1 cellular context compared by ENCODE assay signal in genomic region chr4:1346781-1347409, GRCh38.
A peak's percentile ranks its signal among the peaks of the same experiment; 100 is the strongest.
TF ChIP-seq lines count a peak whose summit lies in the region.

UVSSA (plus strand) TSS chr4:1347208; CDS start chr4:1348092, 884 bp downstream.

TF ChIP-seq in HepG2, 621 proteins besides CTCF, POLR2A, EP300 and RAD21 (continued from another document and continues in another):
- TF ChIP-seq PLSCR1 (CRISPR knock-in tag; IDR thresholded peaks at IDR 0.05; ENCODE audit: borderline replicate concordance): no peak
- no peak for TF ChIP-seq AHR (CRISPR knock-in tag; IDR thresholded peaks at IDR 0.05)
- TF ChIP-seq THRA (CRISPR knock-in tag; IDR thresholded peaks at IDR 0.05; ENCODE audit: borderline replicate concordance): 0 out of 2 replicates have a peak, but pooled peaks have one; percentile 23
- TF ChIP-seq DMTF1 (CRISPR knock-in tag; IDR thresholded peaks at IDR 0.05): no peak
- no peak for TF ChIP-seq FOXC1 (CRISPR knock-in tag; IDR thresholded peaks at IDR 0.05; ENCODE audit: borderline replicate concordance)
- TF ChIP-seq IKZF4 (CRISPR knock-in tag; IDR thresholded peaks at IDR 0.05; ENCODE audit: borderline replicate concordance, low read depth, not compliant biosample characterization): no peak
- TF ChIP-seq FOXK1 (CRISPR knock-in tag; IDR thresholded peaks at IDR 0.05; ENCODE audit: borderline replicate concordance, low read depth): peak; percentile 66; the same call in 1 of the 2 replicates
- TF ChIP-seq CSRNP2 (CRISPR knock-in tag; conservative IDR thresholded peaks at IDR 0.05; ENCODE audit: low read depth): no peak
- no peak for TF ChIP-seq MBNL3 (CRISPR knock-in tag; conservative IDR thresholded peaks at IDR 0.05)
- no peak for TF ChIP-seq ZNF546 (CRISPR knock-in tag; conservative IDR thresholded peaks at IDR 0.05)
- 0 out of 2 replicates have a peak, but pooled peaks have one; percentile 61 for TF ChIP-seq ZNF333 (CRISPR knock-in tag; IDR thresholded peaks at IDR 0.05; ENCODE audit: borderline replicate concordance)
- 0 out of 2 replicates have a peak, but pooled peaks have one; percentile 34 for TF ChIP-seq ZNF674 (CRISPR knock-in tag; IDR thresholded peaks at IDR 0.05; ENCODE audit: low read depth)
- no peak for TF ChIP-seq CENPBD1 (CRISPR knock-in tag; IDR thresholded peaks at IDR 0.05; ENCODE audit: borderline replicate concordance, low read depth)
- TF ChIP-seq CBX5 (CRISPR knock-in tag; IDR thresholded peaks at IDR 0.05; ENCODE audit: borderline replicate concordance): no peak; the same call in 1 of the 2 replicates
- TF ChIP-seq ZNF121 (CRISPR knock-in tag; IDR thresholded peaks at IDR 0.05): no peak
- no peak for TF ChIP-seq EZH2 (conservative IDR thresholded peaks at IDR 0.05; ENCODE audit: low read depth, low read length)
- peak; percentile 87; the same call in 1 of the 2 replicates for TF ChIP-seq YEATS2 (CRISPR knock-in tag; IDR thresholded peaks at IDR 0.05; ENCODE audit: borderline replicate concordance)
- no peak for TF ChIP-seq HMG20B (CRISPR knock-in tag; conservative IDR thresholded peaks at IDR 0.05)
- TF ChIP-seq ZNF441 (CRISPR knock-in tag; IDR thresholded peaks at IDR 0.05; ENCODE audit: borderline replicate concordance): no peak; the same call in 1 of the 2 replicates
- peak; percentile 15; the same call in 1 of the 2 replicates for TF ChIP-seq FOXP4 (CRISPR knock-in tag; IDR thresholded peaks at IDR 0.05)
- TF ChIP-seq NBN (conservative IDR thresholded peaks at IDR 0.05): no peak
- TF ChIP-seq CEBPZ (IDR thresholded peaks at IDR 0.05; ENCODE audit: low read length): no peak
- no peak for TF ChIP-seq ZNF326 (CRISPR knock-in tag; IDR thresholded peaks at IDR 0.05; ENCODE audit: borderline replicate concordance)
- no peak for TF ChIP-seq NRL (CRISPR knock-in tag; IDR thresholded peaks at IDR 0.05; ENCODE audit: borderline replicate concordance)
- no peak for TF ChIP-seq PREB (CRISPR knock-in tag; IDR thresholded peaks at IDR 0.05)
- TF ChIP-seq BRCA1 (CRISPR knock-in tag; IDR thresholded peaks at IDR 0.05): no peak; the same call in 1 of the 2 replicates
- TF ChIP-seq RFX5 (IDR thresholded peaks at IDR 0.05; ENCODE audit: low read depth, low read length): peak; percentile 48
- TF ChIP-seq ZNF883 (CRISPR knock-in tag; IDR thresholded peaks at IDR 0.05; ENCODE audit: not compliant biosample characterization): no peak
- no peak for TF ChIP-seq EEA1 (CRISPR knock-in tag; IDR thresholded peaks at IDR 0.05; ENCODE audit: borderline replicate concordance)
- no peak for TF ChIP-seq ZBTB46 (CRISPR knock-in tag; IDR thresholded peaks at IDR 0.05; ENCODE audit: borderline replicate concordance)
- TF ChIP-seq ZNF367 (CRISPR knock-in tag; IDR thresholded peaks at IDR 0.05; ENCODE audit: borderline replicate concordance): no peak
- peak; percentile 48; the same call in 1 of the 2 replicates for TF ChIP-seq ZNF136 (CRISPR knock-in tag; IDR thresholded peaks at IDR 0.05; ENCODE audit: low read depth)
- peak; percentile 31; the same call in 1 of the 2 replicates for TF ChIP-seq DR1 (CRISPR knock-in tag; IDR thresholded peaks at IDR 0.05)
- 0 out of 2 replicates have a peak, but pooled peaks have one; percentile 48 for TF ChIP-seq ZIK1 (CRISPR knock-in tag; IDR thresholded peaks at IDR 0.05; ENCODE audit: borderline replicate concordance, low read depth)
- no peak for TF ChIP-seq ZKSCAN5 (CRISPR knock-in tag; IDR thresholded peaks at IDR 0.05)
- 0 out of 2 replicates have a peak, but pooled peaks have one; percentile 19 for TF ChIP-seq ZNF350 (CRISPR knock-in tag; IDR thresholded peaks at IDR 0.05; ENCODE audit: borderline replicate concordance, low read depth)
- peak; percentile 53 for TF ChIP-seq TARDBP (CRISPR knock-in tag; IDR thresholded peaks at IDR 0.05)
- TF ChIP-seq MIER2 (CRISPR knock-in tag; IDR thresholded peaks at IDR 0.05): no peak
- no peak for TF ChIP-seq DBP (CRISPR knock-in tag; IDR thresholded peaks at IDR 0.05; ENCODE audit: not compliant biosample characterization)
- no peak for TF ChIP-seq FOXM1 (CRISPR knock-in tag; IDR thresholded peaks at IDR 0.05)
- TF ChIP-seq SYNCRIP (IDR thresholded peaks at IDR 0.05; ENCODE audit: insufficient read depth, low read depth, low read length): no peak
- TF ChIP-seq BCLAF1 (IDR thresholded peaks at IDR 0.05): no peak
- TF ChIP-seq GATAD1 (CRISPR knock-in tag; IDR thresholded peaks at IDR 0.05): peak; percentile 86
